In the genomic region with DNA sequence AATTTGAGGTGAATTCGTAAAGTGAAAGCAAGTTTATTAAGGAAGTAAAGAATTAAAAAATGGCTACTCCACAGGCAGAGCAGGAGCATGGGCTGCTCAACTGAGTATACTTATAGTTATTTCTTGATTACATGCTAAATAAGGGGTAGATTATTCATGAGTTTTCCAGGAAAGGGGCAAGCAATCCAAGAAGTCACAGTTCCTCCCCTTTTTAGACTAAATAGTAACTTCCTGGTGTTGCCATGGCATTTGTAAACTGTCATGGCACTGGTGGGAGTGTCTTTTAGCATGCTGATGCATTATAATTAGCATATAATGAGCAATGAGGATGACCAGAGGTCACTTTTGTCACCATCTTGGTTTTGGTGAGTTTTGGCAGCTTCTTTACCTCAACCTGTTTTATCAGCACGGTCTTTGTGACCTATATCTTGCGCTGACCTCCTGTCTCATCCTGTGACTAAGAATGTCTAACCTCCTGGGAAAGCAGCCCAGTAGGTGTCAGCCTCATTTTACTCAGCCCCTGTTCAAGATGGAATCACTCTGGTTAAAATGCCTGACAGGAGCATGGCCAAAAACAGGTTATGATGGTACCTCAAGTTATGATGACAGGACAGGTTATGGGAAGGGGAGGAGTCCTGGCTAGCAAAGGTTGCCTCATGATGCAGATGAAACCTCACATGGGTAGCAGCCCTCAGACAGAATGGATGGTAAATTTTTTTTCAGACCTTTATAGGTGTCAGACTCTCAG, we compare ENCODE assay signal across 17 cellular contexts. TPM values are rescaled to one million over a fixed set of nuclear protein-coding genes. Genes with fewer than 3 reads are reported as not detected.
A peak's percentile ranks its signal among the peaks of the same experiment; 100 is the strongest.
DNase-seq lines count a peak whose midpoint lies in the region; ATAC-seq and TF ChIP-seq lines count a peak whose summit lies in the region.
"Had no signal": no experiment of that assay in that cellular context is flagged by ENCODE, and none has a peak within 500 bp of the region (broad histone marks: within the 10 kb centered on the region; RNA-seq: fewer than 3 reads in every experiment).

No MANE protein-coding gene starts in this region.

- H3K4me3 ChIP-seq in right cardiac atrium (ENCODE audit: low read length) (no peak overlapping the region), lower lobe of right lung (no peak overlapping the region)
- H3K4me3 ChIP-seq: cardiac muscle cell, HAP-1 had no signal

- no peak for DNase-seq in right cardiac atrium
- no peak for DNase-seq in left ventricle myocardium superior
- no peak for DNase-seq in activated CD4-positive, alpha-beta memory T cell treated with anti-CD3 and anti-CD28 coated beads, Interleukin-2, amount 10 ng/mL, durations not matched to agents 7 days and 5 days
- no peak for DNase-seq in lower lobe of right lung
- no peak for DNase-seq in NK-92 (lab: John Stamatoyannopoulos, UW; ENCODE audit: unreplicated experiment)
- no peak for DNase-seq in KG1 (lab: John Stamatoyannopoulos, UW)
- no peak for DNase-seq in hypothalamus (lab: John Stamatoyannopoulos, UW)
- DNase-seq: mesenchymal stem cell; RPMI8226; stimulated activated CD4-positive, alpha-beta T cell treated with anti-CD3 and anti-CD28 coated beads, Interleukin-2, amount 100 ng/mL, for 24 hours had no signal

- TF ChIP-seq CTCF in lower lobe of right lung (IDR thresholded peaks at IDR 0.05), result no peak

- CTCF ChIA-PET in activated CD4-positive, alpha-beta memory T cell treated with anti-CD3 and anti-CD28 coated beads, Interleukin-2, amount 10 ng/mL, durations not matched to agents 7 days and 5 days (lab: Charles Lee), result no interaction called here

- H3K4me1 ChIP-seq in right cardiac atrium (ENCODE audit: control insufficient read depth, insufficient read depth, low read length) (peaks cover 12% of the 10 kb centered on the region), lower lobe of right lung (peaks cover 55% of the 10 kb centered on the region)

- no peaks in the 10 kb centered on the region for H3K36me3 Mint-ChIP-seq in activated CD4-positive, alpha-beta memory T cell treated with anti-CD3 and anti-CD28 coated beads, Interleukin-2, amount 10 ng/mL, durations not matched to agents 7 days and 5 days (ENCODE audit: low read depth)

- H3K27me3 ChIP-seq in right cardiac atrium (ENCODE audit: control insufficient read depth, insufficient read depth) (no peaks in the 10 kb centered on the region), lower lobe of right lung (ENCODE audit: low read depth) (no peaks in the 10 kb centered on the region)
- H3K27me3 ChIP-seq: cardiac muscle cell had no signal

- no peaks in the 10 kb centered on the region for H3K27me3 Mint-ChIP-seq in activated CD4-positive, alpha-beta memory T cell treated with anti-CD3 and anti-CD28 coated beads, Interleukin-2, amount 10 ng/mL, durations not matched to agents 7 days and 5 days
- H3K27me3 Mint-ChIP-seq: B cell, progenitor cell of endocrine pancreas had no signal

- peak overlapping the region; percentile 3 for H3K27ac ChIP-seq in right cardiac atrium (ENCODE audit: low read length)
- peak overlapping the region; percentile 74 for H3K27ac ChIP-seq in lower lobe of right lung
- H3K27ac ChIP-seq: cardiac muscle cell, epithelial cell of prostate had no signal

- intact Hi-C loops in right cardiac atrium (cut with DNase I), result no loop called here
- intact Hi-C loops in left ventricle myocardium superior (cut with micrococcal nuclease), result no loop called here
- intact Hi-C loops in lower lobe of right lung (cut with DNase I), result no loop called here

- peak overlapping the region; percentile 78 for H3K27ac Mint-ChIP-seq in activated CD4-positive, alpha-beta memory T cell treated with anti-CD3 and anti-CD28 coated beads, Interleukin-2, amount 10 ng/mL, durations not matched to agents 7 days and 5 days
- H3K27ac Mint-ChIP-seq: B cell had no signal

- POLR2A ChIA-PET in activated CD4-positive, alpha-beta memory T cell treated with anti-CD3 and anti-CD28 coated beads, Interleukin-2, amount 10 ng/mL, durations not matched to agents 7 days and 5 days (lab: Charles Lee), result interaction anchor here (1.2 to 2.0 kb wide), 3 partner anchors 17 to 20 kb away, joined by 3 to 9 read pairs (median 5); no protein-coding TSS in a partner anchor

- H3K4me3 Mint-ChIP-seq in activated CD4-positive, alpha-beta memory T cell treated with anti-CD3 and anti-CD28 coated beads, Interleukin-2, amount 10 ng/mL, durations not matched to agents 7 days and 5 days, result no peak overlapping the region
- H3K4me3 Mint-ChIP-seq: B cell had no signal

- no peaks in the 10 kb centered on the region for H3K9me3 ChIP-seq in right cardiac atrium (ENCODE audit: control insufficient read depth, low read length)
- no peaks in the 10 kb centered on the region for H3K9me3 ChIP-seq in lower lobe of right lung
- H3K9me3 ChIP-seq: HAP-1 had no signal

- H3K9me3 Mint-ChIP-seq in activated CD4-positive, alpha-beta memory T cell treated with anti-CD3 and anti-CD28 coated beads, Interleukin-2, amount 10 ng/mL, durations not matched to agents 7 days and 5 days, result no peaks in the 10 kb centered on the region

- WGBS in right cardiac atrium, result 75% methylated on average over 3 of the region's 3 CpGs

- ATAC-seq in right cardiac atrium (peak in 1 of 2 donors; percentile 30), left ventricle myocardium superior (no peak), lower lobe of right lung (no peak), HG02852 (IDR thresholded peaks at IDR 0.05; ENCODE audit: unreplicated experiment) (no peak)

- no peaks in the 10 kb centered on the region for H3K36me3 ChIP-seq in lower lobe of right lung
- H3K36me3 ChIP-seq: cardiac muscle cell, HAP-1 had no signal

- H3K4me1 Mint-ChIP-seq in activated CD4-positive, alpha-beta memory T cell treated with anti-CD3 and anti-CD28 coated beads, Interleukin-2, amount 10 ng/mL, durations not matched to agents 7 days and 5 days, result peaks cover 47% of the 10 kb centered on the region
- H3K4me1 Mint-ChIP-seq: B cell had no signal

RNA-seq across cellular contexts. Expression of gene SIPA1L2, which starts 49.8 kb away (rescaled TPM):
- total RNA-seq in right cardiac atrium (100 to 1,000 TPM in 3 of 4 donors, 10 to 100 TPM in 1; 90.2 to 117 (median 107) TPM), left ventricle myocardium superior (127 TPM), lower lobe of right lung (45.5 TPM)
- 32.7 TPM for polyA plus RNA-seq in right cardiac atrium
- total RNA-seq in activated CD4-positive, alpha-beta memory T cell treated with anti-CD3 and anti-CD28 coated beads, Interleukin-2, amount 10 ng/mL, durations not matched to agents 7 days and 5 days, result under 1 TPM; 0.78 to 0.93 TPM
- total RNA-seq: G401 had no signal

Comparison
In these comparisons a context has a peak if more than half of its experiments do, and no peak if none do; other contexts are left out.
1. RNA of gene SIPA1L2, which starts 49.8 kb away (total RNA-seq): 127 TPM in left ventricle myocardium superior (single experiment), 90.2 to 117 TPM in right cardiac atrium and 45.5 TPM in lower lobe of right lung (single experiment); 0.78 to 0.93 TPM in activated CD4-positive, alpha-beta memory T cell treated with anti-CD3 and anti-CD28 coated beads, Interleukin-2, amount 10 ng/mL, durations not matched to agents 7 days and 5 days; every median in the first group is over 10 times any median in the second.